12 cellular contexts compared by ENCODE assay signal in the genomic region with DNA sequence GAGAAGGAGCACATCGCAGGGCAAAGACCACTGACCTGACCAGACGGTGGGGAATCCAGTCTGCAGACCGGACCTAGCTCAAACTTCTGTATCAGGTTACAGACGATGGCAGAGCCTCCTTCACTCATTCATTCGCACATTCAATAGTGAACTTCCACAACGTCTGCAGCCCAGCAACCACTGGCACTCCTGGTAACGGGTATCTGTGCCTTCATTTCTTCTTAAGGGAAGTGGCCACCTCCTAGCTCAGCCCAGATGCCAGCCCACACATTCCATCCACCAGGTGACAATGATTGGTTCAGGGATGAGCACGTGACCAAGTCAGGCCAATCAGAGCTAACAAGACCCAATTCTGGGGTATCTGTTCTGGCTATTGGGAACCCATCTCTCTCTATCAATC. TPM values are rescaled to one million over a fixed set of nuclear protein-coding genes. Genes with fewer than 3 reads are reported as not detected.
DNase-seq lines count a peak whose midpoint lies in the region; ATAC-seq, FAIRE-seq and TF ChIP-seq lines count a peak whose summit lies in the region.
"Had no signal": no experiment of that assay in that cellular context is flagged by ENCODE, and none has a peak within 500 bp of the region (broad histone marks: within the 10 kb centered on the region; RNA-seq: fewer than 3 reads in every experiment).

No MANE protein-coding gene starts in this region.

- H3K4me1 ChIP-seq in stomach = peaks cover 7 to 43% (median 15%) of the 10 kb centered on the region in 4 donors

- no peaks in the 10 kb centered on the region for H3K9me3 ChIP-seq in stomach
- H3K9me3 ChIP-seq: gastroesophageal sphincter had no signal

- peak; percentile 35 for ATAC-seq in GM19395 (IDR thresholded peaks at IDR 0.05; ENCODE audit: unreplicated experiment)
- ATAC-seq in activated CD4-positive, CD25-positive, alpha-beta regulatory T cell treated with anti-CD3 and anti-CD28 coated beads, Interleukin-2, amount 50 U/mL, for 24 hours = no peak

- TF ChIP-seq EP300 in stomach (IDR thresholded peaks at IDR 0.05) = no peak

- H3K4me3 ChIP-seq in coronary artery (no peak overlapping the region), stomach (no peak overlapping the region)
- H3K4me3 ChIP-seq: gastroesophageal sphincter had no signal

- H3K36me3 ChIP-seq in stomach = no peaks in the 10 kb centered on the region
- H3K36me3 ChIP-seq: gastroesophageal sphincter had no signal

- no peaks in the 10 kb centered on the region for H3K27me3 ChIP-seq in stomach
- H3K27me3 ChIP-seq: gastroesophageal sphincter had no signal

- no peak for FAIRE-seq in GM12892 (lab: Jason Lieb, UNC)

- peak overlapping the region; percentile 54 to 87 for H3K27ac ChIP-seq in coronary artery
- H3K27ac ChIP-seq in stomach = peak overlapping the region in 3 of 5 donors; percentile 3 to 29 (median 14)

- TF ChIP-seq CTCF in coronary artery (IDR thresholded peaks at IDR 0.05) = no peak
- no peak for TF ChIP-seq CTCF in stomach (IDR thresholded peaks at IDR 0.05)

- TF ChIP-seq POLR2A in stomach (IDR thresholded peaks at IDR 0.05) (no peak), GM12892 (IDR thresholded peaks at IDR 0.05; ENCODE audit: low read depth, low read length) (no peak)

- peak; percentile 58 for DNase-seq in NCI-H82 treated with DMSO at 0.1 percent for 48 hours (lab: John Stamatoyannopoulos, UW; ENCODE audit: unreplicated experiment)
- DNase-seq in coronary artery (ENCODE audit: low spot score) = no peak
- DNase-seq in stomach = peak; percentile 22
- no peak for DNase-seq in GM12892 (ENCODE audit: insufficient read length)
- DNase-seq in NCI-H2227 treated with DMSO at 0.1 percent for 48 hours (lab: John Stamatoyannopoulos, UW) = no peak
- DNase-seq: activated naive CD4-positive, alpha-beta T cell; cortex of kidney; DND-41; NCI-H1694 had no signal

- 76 to 83% (median 77%) methylated on average over 8 of the region's 8 CpGs for WGBS in stomach, 5 donors

- intact Hi-C loops in stomach (cut with DNase I; ENCODE audit: low total_unique reads) = no loop called here

RNA-seq across cellular contexts. Expression of a gene that starts 15.9 kb away (rescaled TPM):
- 100 to 1,000 TPM in 1 of 5 donors, 10 to 100 TPM in 3, 1 to 10 TPM in 1; 4.6 to 114 (median 45.5) TPM for total RNA-seq in stomach
- polyA plus RNA-seq in stomach = 1 to 10 TPM; 4.5 to 4.9 (median 4.7) TPM
- polyA plus RNA-seq in GM12892 (2012; ENCODE audit: missing spikeins) = 9.8 TPM

RNA-seq across cellular contexts. Expression of a gene that starts 57.7 kb away (rescaled TPM):
- 10 to 100 TPM in 1 of 5 donors, 1 to 10 TPM in 2, under 1 TPM in 1, not detected in 1; 0.89 to 32.1 (median 4.7) TPM for total RNA-seq in stomach
- under 1 TPM in 1 of 3 donors, not detected in 2; 0.35 TPM for polyA plus RNA-seq in stomach
- 0.40 TPM for polyA plus RNA-seq in GM12892 (2012; ENCODE audit: missing spikeins)

Comparison
In these comparisons a context has a peak if more than half of its experiments do, and no peak if none do; other contexts are left out.
1. DNase-seq: peak in NCI-H82 treated with DMSO at 0.1 percent for 48 hours (single experiment) and stomach (single experiment); none in coronary artery (single experiment), GM12892 (single experiment) and NCI-H2227 treated with DMSO at 0.1 percent for 48 hours (single experiment).